Comparison of ENCODE assay signal across 20 cellular contexts in the genomic region with DNA sequence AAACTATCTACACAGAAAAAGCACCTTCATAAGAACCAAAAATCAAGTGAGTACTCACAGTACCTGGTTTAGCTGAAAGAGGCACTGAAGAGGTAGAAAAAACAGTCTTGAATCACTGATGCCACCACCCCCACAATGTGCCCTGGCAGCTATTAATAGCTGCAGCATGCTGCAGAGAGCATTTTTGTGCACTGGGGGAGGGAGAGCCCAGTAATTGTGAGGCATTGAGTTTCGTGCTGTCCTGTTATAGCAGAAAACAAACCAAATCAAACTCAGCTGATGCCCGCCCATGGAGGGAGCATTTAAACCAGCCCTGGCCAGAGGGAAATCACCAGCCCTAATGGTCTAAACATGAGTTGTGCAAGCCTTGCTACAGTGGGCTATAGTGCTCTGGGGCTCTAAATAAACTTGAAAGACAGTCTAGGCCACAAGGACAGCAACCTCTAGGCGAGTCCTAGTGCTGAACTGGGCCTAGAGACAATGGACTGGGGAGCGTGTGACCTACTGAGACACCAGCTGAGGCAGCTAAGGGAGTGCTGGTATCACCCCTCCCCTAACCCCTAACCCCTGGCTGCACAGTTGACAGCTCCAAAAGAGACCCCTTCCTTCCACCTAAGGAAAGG.
DNase-seq lines count a peak whose midpoint lies in the region; ATAC-seq, FAIRE-seq and TF ChIP-seq lines count a peak whose summit lies in the region.
"Had no signal": no experiment of that assay in that cellular context is flagged by ENCODE, and none has a peak within 500 bp of the region (broad histone marks: within the 10 kb centered on the region; RNA-seq: fewer than 3 reads in every experiment).

No MANE protein-coding gene starts in this region.

- H3K27me3 Mint-ChIP-seq in chondrocyte (ENCODE audit: low read depth): no peaks in the 10 kb centered on the region
- no peaks in the 10 kb centered on the region for H3K27me3 Mint-ChIP-seq in naive B cell
- H3K27me3 Mint-ChIP-seq in activated CD4-positive, alpha-beta memory T cell treated with anti-CD3 and anti-CD28 coated beads for 36 hours: no peaks in the 10 kb centered on the region
- H3K27me3 Mint-ChIP-seq: activated naive CD4-positive, alpha-beta T cell treated with anti-CD3 and anti-CD28 coated beads, Interleukin-2, amount 10 ng/mL, durations not matched to agents 7 days and 5 days had no signal

- CTCF ChIA-PET in activated CD4-positive, alpha-beta memory T cell treated with anti-CD3 and anti-CD28 coated beads for 36 hours (lab: Charles Lee): no interaction called here

- intact Hi-C loops in Right ventricle myocardium inferior (cut with DNase I): no loop called here
- intact Hi-C loops in activated CD4-positive, alpha-beta memory T cell treated with anti-CD3 and anti-CD28 coated beads for 36 hours (cut with micrococcal nuclease): no loop called here

- no peak overlapping the region for H3K4me3 ChIP-seq in right atrium auricular region

- no peaks in the 10 kb centered on the region for H3K36me3 Mint-ChIP-seq in chondrocyte (ENCODE audit: low read depth)
- H3K36me3 Mint-ChIP-seq in naive B cell: no peaks in the 10 kb centered on the region
- no peaks in the 10 kb centered on the region for H3K36me3 Mint-ChIP-seq in activated CD4-positive, alpha-beta memory T cell treated with anti-CD3 and anti-CD28 coated beads for 36 hours
- H3K36me3 Mint-ChIP-seq: activated naive CD4-positive, alpha-beta T cell treated with anti-CD3 and anti-CD28 coated beads, Interleukin-2, amount 10 ng/mL, durations not matched to agents 7 days and 5 days had no signal

- DNase-seq in Right ventricle myocardium inferior (ENCODE audit: missing footprints) (peak; percentile 27), right atrium auricular region (ENCODE audit: low spot score) (no peak), chondrocyte (ENCODE audit: low spot score) (no peak), naive B cell (no peak), urothelium cell line (ENCODE audit: low spot score) (peak; percentile 19)
- no peak for DNase-seq in activated CD4-positive, alpha-beta memory T cell treated with anti-CD3 and anti-CD28 coated beads for 36 hours
- DNase-seq: activated CD4-positive, alpha-beta T cell treated with anti-CD3 and anti-CD28 coated beads for 1 hour; activated CD8-positive, alpha-beta memory T cell treated with anti-CD3 and anti-CD28 coated beads, Interleukin-2, amount 50 U/mL, for 48 hours; activated naive CD4-positive, alpha-beta T cell treated with anti-CD3 and anti-CD28 coated beads, Interleukin-2, amount 10 ng/mL, durations not matched to agents 7 days and 5 days; foreskin keratinocyte; NCI-H1417 treated with DMSO at 0.1 percent for 48 hours; NCI-H2227 treated with DMSO at 0.1 percent for 48 hours; SHP77 treated with DMSO at 0.1 percent for 48 hours; stimulated activated CD4-positive, alpha-beta T cell treated with anti-CD3 and anti-CD28 coated beads, Interleukin-4, amount 100 ng/mL, for 4 hours; trophoblast cell had no signal

- no peaks in the 10 kb centered on the region for H3K27me3 ChIP-seq in right atrium auricular region
- H3K27me3 ChIP-seq: foreskin keratinocyte had no signal

- POLR2A ChIA-PET in activated CD4-positive, alpha-beta memory T cell treated with anti-CD3 and anti-CD28 coated beads for 36 hours (lab: Charles Lee): no interaction called here

- peaks cover 28% of the 10 kb centered on the region for H3K9me3 Mint-ChIP-seq in chondrocyte (ENCODE audit: low read depth)
- peaks cover 0 to 12% (median 6%) of the 10 kb centered on the region in 7 donors for H3K9me3 Mint-ChIP-seq in naive B cell
- peaks cover 13% of the 10 kb centered on the region for H3K9me3 Mint-ChIP-seq in activated CD4-positive, alpha-beta memory T cell treated with anti-CD3 and anti-CD28 coated beads for 36 hours

- H3K27ac Mint-ChIP-seq in chondrocyte (ENCODE audit: unreplicated experiment) (peak overlapping the region; percentile 54), naive B cell (peak overlapping the region in 1 of 6 donors; percentile 56)
- no peak overlapping the region for H3K27ac Mint-ChIP-seq in activated CD4-positive, alpha-beta memory T cell treated with anti-CD3 and anti-CD28 coated beads for 36 hours
- H3K27ac Mint-ChIP-seq: activated naive CD4-positive, alpha-beta T cell treated with anti-CD3 and anti-CD28 coated beads, Interleukin-2, amount 10 ng/mL, durations not matched to agents 7 days and 5 days; T-helper 2 cell treated with Interferon-gamma antibody and Interleukin-4, amounts not matched to agents 5 μg/mL and 100 μg/mL, for 36 hours had no signal

- no peaks in the 10 kb centered on the region for H3K4me1 ChIP-seq in right atrium auricular region
- H3K4me1 ChIP-seq: foreskin keratinocyte had no signal

- peak overlapping the region in 1 of 2 donors; percentile 53 for H3K27ac ChIP-seq in right atrium auricular region
- H3K27ac ChIP-seq: foreskin keratinocyte had no signal

- peak; percentile 76 for ATAC-seq in Right ventricle myocardium inferior
- peak; percentile 37 to 56 for ATAC-seq in naive B cell (ENCODE audit: low read depth in 2 of 2)
- ATAC-seq in HG03378 (IDR thresholded peaks at IDR 0.05; ENCODE audit: unreplicated experiment): no peak
- ATAC-seq in GM21447 (IDR thresholded peaks at IDR 0.05; ENCODE audit: unreplicated experiment): no peak
- ATAC-seq: foreskin keratinocyte, sciatic nerve had no signal

- H3K4me3 Mint-ChIP-seq in chondrocyte (ENCODE audit: unreplicated experiment) (no peak overlapping the region), naive B cell (peak overlapping the region in 6 of 8 donors; percentile 9 to 70 (median 60))
- H3K4me3 Mint-ChIP-seq in activated CD4-positive, alpha-beta memory T cell treated with anti-CD3 and anti-CD28 coated beads for 36 hours: no peak overlapping the region
- H3K4me3 Mint-ChIP-seq: activated naive CD4-positive, alpha-beta T cell treated with anti-CD3 and anti-CD28 coated beads, Interleukin-2, amount 10 ng/mL, durations not matched to agents 7 days and 5 days; T-helper 2 cell treated with Interferon-gamma antibody and Interleukin-4, amounts not matched to agents 5 μg/mL and 100 μg/mL, for 36 hours had no signal

- no peak for FAIRE-seq in urothelium cell line (lab: Jason Lieb, UNC)
- FAIRE-seq: GM12892 had no signal

- H3K9me3 ChIP-seq in right atrium auricular region: no peaks in the 10 kb centered on the region

- H3K36me3 ChIP-seq in right atrium auricular region: no peaks in the 10 kb centered on the region

- TF ChIP-seq CTCF in right atrium auricular region (IDR thresholded peaks at IDR 0.05) (no peak), chondrocyte (IDR thresholded peaks at IDR 0.05) (no peak)

- peaks cover 7% of the 10 kb centered on the region for H3K4me1 Mint-ChIP-seq in chondrocyte (ENCODE audit: low read depth)
- H3K4me1 Mint-ChIP-seq in naive B cell: peaks cover 0 to 22% (median 11%) of the 10 kb centered on the region in 3 donors
- H3K4me1 Mint-ChIP-seq in activated CD4-positive, alpha-beta memory T cell treated with anti-CD3 and anti-CD28 coated beads for 36 hours (ENCODE audit: low read depth): no peaks in the 10 kb centered on the region
- H3K4me1 Mint-ChIP-seq: activated naive CD4-positive, alpha-beta T cell treated with anti-CD3 and anti-CD28 coated beads, Interleukin-2, amount 10 ng/mL, durations not matched to agents 7 days and 5 days had no signal

Comparison
In these comparisons a context has a peak if more than half of its experiments do, and no peak if none do; other contexts are left out.
1. DNase-seq: peak in Right ventricle myocardium inferior (single experiment) and urothelium cell line (single experiment); none in right atrium auricular region (single experiment), chondrocyte (single experiment), naive B cell (single experiment) and activated CD4-positive, alpha-beta memory T cell treated with anti-CD3 and anti-CD28 coated beads for 36 hours (single experiment).
2. ATAC-seq: peak in Right ventricle myocardium inferior (single experiment) and naive B cell (2 of 2); none in HG03378 (single experiment) and GM21447 (single experiment).
3. H3K4me3 Mint-ChIP-seq: peak in naive B cell (6 of 8); none in chondrocyte (single experiment) and activated CD4-positive, alpha-beta memory T cell treated with anti-CD3 and anti-CD28 coated beads for 36 hours (single experiment).